ENCODE assay signal across 24 cellular contexts in the genomic region with DNA sequence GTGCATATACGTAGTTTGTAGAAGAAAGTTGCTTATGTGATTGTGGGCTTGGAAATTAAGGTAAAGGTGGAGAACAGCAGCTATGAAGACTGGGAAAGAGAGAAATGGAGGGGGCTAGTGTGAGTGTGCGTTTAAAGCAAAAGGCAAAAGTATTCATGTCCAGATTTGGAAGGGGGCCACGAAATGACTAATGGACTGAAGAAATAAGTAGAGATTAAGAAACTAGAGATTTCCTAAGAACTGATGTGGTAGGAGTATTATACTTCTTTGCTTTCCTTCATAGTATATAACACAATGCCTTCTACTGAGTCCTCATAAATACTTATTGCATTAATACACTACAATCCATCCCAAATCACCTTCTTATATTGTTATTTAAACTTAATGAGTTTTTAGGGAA.
DNase-seq lines count a peak whose midpoint lies in the region; ATAC-seq, FAIRE-seq and TF ChIP-seq lines count a peak whose summit lies in the region.
"Had no signal": no experiment of that assay in that cellular context is flagged by ENCODE, and none has a peak within 500 bp of the region (broad histone marks: within the 10 kb centered on the region; RNA-seq: fewer than 3 reads in every experiment).

No MANE protein-coding gene starts in this region.

- POLR2A ChIA-PET in IMR-90 (lab: Charles Lee; ENCODE audit: unreplicated experiment) = no interaction called here

- H2BK12ac ChIP-seq in mesenchymal stem cell (ENCODE audit: low read length in 2 of 2) = no peak overlapping the region

- WGBS in IMR-90 (ENCODE audit: extremely low coverage in 2 of 2, insufficient read length in 1 of 2), 2 experiments = 35% methylated on average over 2 of the region's 3 CpGs; no CpG with 5 or more reads in 1 of the 2 experiments
- 92% methylated on average over 2 of the region's 3 CpGs for WGBS in mesenchymal stem cell
- whole genome bisulfite sequencing in small intestine, 3 donors = 71 to 74% (median 71%) methylated on average over 3 of the region's 3 CpGs

- no peak overlapping the region for H4K5ac ChIP-seq in IMR-90 (ENCODE audit: low read depth, low read length)

- H4K8ac ChIP-seq in IMR-90 (ENCODE audit: low read depth in 2 of 2, low read length in 2 of 2) = no peak overlapping the region
- H4K8ac ChIP-seq in mesenchymal stem cell (ENCODE audit: low read length) = no peak overlapping the region

- H2BK120ac ChIP-seq in IMR-90 (ENCODE audit: low read depth, low read length) (no peak overlapping the region), mesenchymal stem cell (ENCODE audit: low read depth, low read length) (no peak overlapping the region)

- H3K27ac ChIP-seq in IMR-90 (ENCODE audit: insufficient read depth, low read length) (no peak overlapping the region), mesenchymal stem cell (ENCODE audit: low read length, poor library complexity, severe bottlenecking) (no peak overlapping the region), small intestine (ENCODE audit: low read depth in 1 of 2, low read length in 1 of 2) (no peak overlapping the region)
- H3K27ac ChIP-seq: body of pancreas, heart right ventricle, KMS-11 had no signal

- no peak for TF ChIP-seq RAD21 in IMR-90 (IDR thresholded peaks at IDR 0.05; ENCODE audit: low read length)

- H3K14ac ChIP-seq in IMR-90 (replicated peaks; ENCODE audit: low read depth, low read length) (no peak overlapping the region), mesenchymal stem cell (ENCODE audit: low read length in 2 of 2) (no peak overlapping the region)

- H2BK5ac ChIP-seq in IMR-90 (ENCODE audit: low read depth, low read length, poor library complexity, severe bottlenecking) (no peak overlapping the region), mesenchymal stem cell (ENCODE audit: low read depth, low read length, poor library complexity, severe bottlenecking) (no peak overlapping the region)

- no peaks in the 10 kb centered on the region for H4K20me1 ChIP-seq in IMR-90 (ENCODE audit: insufficient read depth, low read length)

- H3K4me2 ChIP-seq in IMR-90 (ENCODE audit: low read depth, low read length) = no peak overlapping the region
- H3K4me2 ChIP-seq in mesenchymal stem cell (ENCODE audit: low read length, poor library complexity, severe bottlenecking) = no peak overlapping the region
- H3K4me2 ChIP-seq: KMS-11 had no signal

- CTCF ChIA-PET in IMR-90 (lab: Yijun Ruan, JAX) = no interaction called here

- no peak overlapping the region for H3K4ac ChIP-seq in IMR-90 (ENCODE audit: low read depth, low read length)
- H3K4ac ChIP-seq in mesenchymal stem cell (ENCODE audit: low read depth in 1 of 2, low read length in 2 of 2) = no peak overlapping the region

- H3K79me1 ChIP-seq in IMR-90 (ENCODE audit: low read depth in 1 of 2, low read length in 2 of 2) = no peaks in the 10 kb centered on the region
- H3K79me1 ChIP-seq in mesenchymal stem cell (replicated peaks; ENCODE audit: low read length, poor library complexity, severe bottlenecking) = no peaks in the 10 kb centered on the region

- H2BK15ac ChIP-seq in IMR-90 (ENCODE audit: low read depth, low read length) (no peak overlapping the region), mesenchymal stem cell (ENCODE audit: low read depth, poor library complexity, severe bottlenecking) (no peak overlapping the region)

- H3K9me1 ChIP-seq in IMR-90 (ENCODE audit: insufficient read depth, low read length) = no peaks in the 10 kb centered on the region

- no peak for ATAC-seq in IMR-90 (ENCODE audit: low read depth)
- no peak for ATAC-seq in GM19397 (IDR thresholded peaks at IDR 0.05; ENCODE audit: unreplicated experiment)
- ATAC-seq: activated naive CD4-positive, alpha-beta T cell treated with anti-CD3 and anti-CD28 coated beads, Interleukin-2, amount 50 U/mL, for 72 hours; body of pancreas; left lobe of liver had no signal

- DNase-seq in AG10803 (ENCODE audit: low read depth) (peak; percentile 21), IMR-90 (peak; percentile 3), choroid plexus epithelial cell (ENCODE audit: low read depth) (peak; percentile 29), mesenchymal stem cell (peak; percentile 22), small intestine (no peak), posterior cingulate gyrus (no peak), G401 (ENCODE audit: low spot score) (no peak)
- DNase-seq: activated CD4-positive, alpha-beta T cell treated with anti-CD3 and anti-CD28 coated beads, Interleukin-2, amount 10 ng/mL, durations not matched to agents 7 days and 5 days; DMS 273 treated with DMSO at 0.1 percent for 48 hours; effector memory CD4-positive, alpha-beta T cell; midbrain; NCI-H1694 treated with DMSO at 0.1 percent for 48 hours; NCI-H69; nephron progenitor cell; SHP77 treated with DMSO at 0.1 percent for 48 hours; stimulated activated CD4-positive, alpha-beta T cell treated with anti-CD3 and anti-CD28 coated beads, Interleukin-2, amount 100 ng/mL, for 48 hours; stimulated activated naive CD4-positive, alpha-beta T cell had no signal

- intact Hi-C loops in IMR-90 (cut with micrococcal nuclease) (no loop called here), posterior cingulate gyrus (cut with DNase I) (no loop called here)

- dilution Hi-C loops in IMR-90 (cut with HindIII; ENCODE audit: low sequenced_read_pairs, unreplicated experiment) = no loop called here

- no peak overlapping the region for H3K23ac ChIP-seq in IMR-90 (ENCODE audit: low read depth, low read length)
- H3K23ac ChIP-seq in mesenchymal stem cell (ENCODE audit: low read length in 2 of 2) = no peak overlapping the region

- no peaks in the 10 kb centered on the region; the same call in 1 of the 2 replicates for H3K9me3 ChIP-seq in IMR-90 (ENCODE audit: control insufficient read depth, insufficient read depth, low read length)
- H3K9me3 ChIP-seq in mesenchymal stem cell (ENCODE audit: control insufficient read depth, low read length) = peaks cover 8% of the 10 kb centered on the region
- H3K9me3 ChIP-seq in small intestine (ENCODE audit: control insufficient read depth, low read depth) = no peaks in the 10 kb centered on the region
- H3K9me3 ChIP-seq: body of pancreas had no signal

- no TSS peak for BruUV-seq in IMR-90 (replicated peaks; lab: Mats Ljungman, UMichigan)

- TF ChIP-seq CTCF in AG10803 (conservative IDR thresholded peaks at IDR 0.05; ENCODE audit: low read length) (no peak), IMR-90 (conservative IDR thresholded peaks at IDR 0.05; ENCODE audit: low read depth, low read length) (no peak), choroid plexus epithelial cell (conservative IDR thresholded peaks at IDR 0.05; ENCODE audit: low read depth, low read length) (no peak)

- H3K4me1 ChIP-seq in IMR-90 (ENCODE audit: control insufficient read depth, insufficient read depth, low read length) (no peaks in the 10 kb centered on the region), mesenchymal stem cell (ENCODE audit: control insufficient read depth, insufficient read depth, low read depth, low read length) (no peaks in the 10 kb centered on the region), small intestine (ENCODE audit: control insufficient read depth in 2 of 2, insufficient read depth in 1 of 2, low read depth in 1 of 2, low read length in 1 of 2) (no peaks in the 10 kb centered on the region)
- H3K4me1 ChIP-seq: body of pancreas, heart right ventricle had no signal

- H4K91ac ChIP-seq in IMR-90 (ENCODE audit: insufficient read depth, low read depth, low read length) (no peak overlapping the region), mesenchymal stem cell (ENCODE audit: low read length) (no peak overlapping the region)

- H2AK9ac ChIP-seq in IMR-90 (replicated peaks; ENCODE audit: low read depth, low read length, poor library complexity) = no peak overlapping the region

- no peak overlapping the region for H2BK20ac ChIP-seq in IMR-90 (ENCODE audit: low read depth, low read length)

- in situ Hi-C loops in IMR-90 (cut with MboI; ENCODE audit: low sequenced_read_pairs) (no loop called here), G401 (cut with HindIII; ENCODE audit: low sequenced_read_pairs) (no loop called here)

- FAIRE-seq in small intestine (lab: Jason Lieb, UNC) = no peak
- FAIRE-seq: colon had no signal

- no peak overlapping the region for H3K56ac ChIP-seq in IMR-90 (ENCODE audit: extremely low read depth, insufficient read depth, low read length)

- H3K9ac ChIP-seq in IMR-90 (ENCODE audit: low read depth, low read length) (no peak overlapping the region), mesenchymal stem cell (ENCODE audit: low read length) (no peak overlapping the region)
- H3K9ac ChIP-seq: KMS-11 had no signal

- no peak overlapping the region for H3K18ac ChIP-seq in IMR-90 (ENCODE audit: low read depth, low read length)
- no peak overlapping the region for H3K18ac ChIP-seq in mesenchymal stem cell (ENCODE audit: low read depth in 1 of 2, low read length in 2 of 2)

- no peak overlapping the region for H3K4me3 ChIP-seq in AG10803 (ENCODE audit: low read length)
- H3K4me3 ChIP-seq in IMR-90 (ENCODE audit: insufficient read depth, low read depth, low read length) = no peak overlapping the region
- no peak overlapping the region for H3K4me3 ChIP-seq in choroid plexus epithelial cell (ENCODE audit: low read depth, low read length)
- H3K4me3 ChIP-seq in mesenchymal stem cell (ENCODE audit: insufficient read depth in 1 of 2, low read depth in 1 of 2, low read length in 2 of 2) = no peak overlapping the region
- no peak overlapping the region for H3K4me3 ChIP-seq in small intestine (ENCODE audit: low read depth in 1 of 2, low read length in 2 of 2)
- H3K4me3 ChIP-seq: body of pancreas, heart right ventricle had no signal

- H2AK5ac ChIP-seq in IMR-90 (ENCODE audit: low read depth, low read length) (no peak overlapping the region), mesenchymal stem cell (ENCODE audit: low read length, severe bottlenecking) (no peak overlapping the region)

- TF ChIP-seq POLR2A in IMR-90 (IDR thresholded peaks at IDR 0.05; ENCODE audit: low read depth, low read length) = no peak

- no peaks in the 10 kb centered on the region for H3K36me3 ChIP-seq in IMR-90 (ENCODE audit: control insufficient read depth, insufficient read depth, low read length)
- H3K36me3 ChIP-seq in mesenchymal stem cell (ENCODE audit: control insufficient read depth in 1 of 2, insufficient read depth in 2 of 2, low read depth in 1 of 2, low read length in 2 of 2) = no peaks in the 10 kb centered on the region
- H3K36me3 ChIP-seq in small intestine (ENCODE audit: control insufficient read depth in 2 of 2, insufficient read depth in 2 of 2, low read length in 2 of 2) = no peaks in the 10 kb centered on the region
- H3K36me3 ChIP-seq: heart right ventricle had no signal

- no peak overlapping the region for H2AFZ ChIP-seq in IMR-90 (replicated peaks; ENCODE audit: low read length, poor library complexity)
- no peak overlapping the region for H2AFZ ChIP-seq in mesenchymal stem cell (ENCODE audit: low read depth, low read length)

- H3K27me3 ChIP-seq in IMR-90 (ENCODE audit: control insufficient read depth, insufficient read depth, low read length) (no peaks in the 10 kb centered on the region), mesenchymal stem cell (ENCODE audit: control insufficient read depth in 1 of 2, insufficient read depth in 1 of 2, low read length in 2 of 2) (no peaks in the 10 kb centered on the region), small intestine (ENCODE audit: control insufficient read depth in 2 of 2, insufficient read depth in 2 of 2, low read length in 2 of 2) (no peaks in the 10 kb centered on the region)
- H3K27me3 ChIP-seq: body of pancreas, heart right ventricle had no signal

TF ChIP-seq in IMR-90, 13 proteins besides CTCF, POLR2A, EP300 and RAD21 (continues in another document):
- no peak for TF ChIP-seq MXI1 (IDR thresholded peaks at IDR 0.05; ENCODE audit: borderline replicate concordance, low read depth, low read length)

Comparison
In these comparisons a context has a peak if more than half of its experiments do, and no peak if none do; other contexts are left out.
1. DNase-seq: peak in AG10803 (single experiment), IMR-90 (single experiment), choroid plexus epithelial cell (single experiment) and mesenchymal stem cell (single experiment); none in small intestine (single experiment), posterior cingulate gyrus (0 of 10) and G401 (single experiment).